In the genomic region with DNA sequence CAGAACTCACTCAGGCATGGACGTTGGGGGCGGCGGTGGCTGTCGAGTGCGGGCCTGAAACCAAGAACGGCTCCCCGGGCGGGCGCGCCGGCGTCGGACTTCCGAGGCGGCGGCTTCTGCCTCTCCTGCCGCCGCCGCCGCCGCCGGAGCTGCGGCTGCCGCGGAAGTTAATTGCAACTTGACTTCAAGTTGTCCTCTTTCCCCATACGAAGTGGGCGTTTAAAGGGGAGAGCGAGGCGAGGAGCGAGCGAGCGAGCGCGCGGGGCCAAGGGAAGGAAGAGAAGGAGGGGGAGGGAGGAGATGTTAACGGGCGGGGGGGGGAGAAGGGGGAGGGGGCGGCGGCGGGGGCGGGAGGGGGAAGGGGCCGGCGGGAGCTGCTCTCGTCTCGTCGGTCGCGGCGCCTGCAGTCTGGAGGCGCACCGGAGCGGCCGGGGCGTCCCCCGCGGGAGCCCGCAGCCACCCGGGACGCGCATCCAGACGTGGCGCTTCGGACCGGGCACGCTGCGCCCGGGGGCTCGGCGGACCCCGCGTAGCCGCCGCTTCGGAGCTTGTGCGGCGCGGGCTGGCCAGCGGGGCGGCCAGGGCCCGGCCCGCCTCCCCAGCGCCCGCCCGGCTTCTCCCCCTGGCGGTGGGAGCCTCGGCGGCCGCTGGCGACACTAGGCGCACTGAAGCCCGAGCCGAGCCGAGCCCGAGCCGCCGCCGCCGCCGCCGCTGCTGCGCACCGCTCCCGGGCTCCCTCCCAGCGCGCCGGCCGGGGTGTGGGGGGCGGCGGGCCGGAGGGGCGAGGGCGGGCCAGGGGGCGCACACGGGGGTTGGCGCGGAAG, we compare ENCODE assay signal across 7 cellular contexts. TPM values are rescaled to one million over a fixed set of nuclear protein-coding genes. Genes with fewer than 3 reads are reported as not detected.
DNase-seq lines count a peak whose midpoint lies in the region; ATAC-seq and TF ChIP-seq lines count a peak whose summit lies in the region.

No MANE protein-coding gene starts in this region.

- DNase-seq in NCI-H1105 treated with DMSO at 0.1 percent for 48 hours (lab: John Stamatoyannopoulos, UW) (peak; percentile 49), dedifferentiated amniotic fluid mesenchymal stem cell (ENCODE audit: extremely low spot score) (peak; percentile 52), lower lobe of right lung (peak; percentile 77)
- peak; percentile 57 to 62 for DNase-seq in activated CD4-positive, alpha-beta T cell treated with anti-CD3 and anti-CD28 coated beads for 24 hours (ENCODE audit: low read depth in 2 of 2)
- peak in 2 of 3 donors; percentile 57 to 77 for DNase-seq in stimulated activated CD4-positive, alpha-beta T cell treated with anti-CD3 and anti-CD28 coated beads, TNF-alpha, amount 100 ng/mL, for 48 hours (ENCODE audit: low read depth in 3 of 3)

- TF ChIP-seq CTCF in GM12874 (IDR thresholded peaks at IDR 0.05; ENCODE audit: insufficient read depth, low read depth, low read length), result peak; percentile 38
- TF ChIP-seq CTCF in lower lobe of right lung (IDR thresholded peaks at IDR 0.05), result peak; percentile 4

- peaks cover 30% of the 10 kb centered on the region for H3K27me3 ChIP-seq in lower lobe of right lung (ENCODE audit: low read depth)

- peak overlapping the region; percentile 59 for H3K4me3 ChIP-seq in lower lobe of right lung

- intact Hi-C loops in lower lobe of right lung (cut with DNase I), result no loop called here

- ATAC-seq in HG02588 (IDR thresholded peaks at IDR 0.05; ENCODE audit: unreplicated experiment) (peak; percentile 90), lower lobe of right lung (peak; percentile 95 to 96)

- peak overlapping the region; percentile 43 for H3K27ac ChIP-seq in lower lobe of right lung

- peaks cover 10% of the 10 kb centered on the region for H3K9me3 ChIP-seq in lower lobe of right lung

- H3K4me1 ChIP-seq in lower lobe of right lung, result peaks cover 23% of the 10 kb centered on the region

- H3K36me3 ChIP-seq in lower lobe of right lung, result no peaks in the 10 kb centered on the region

RNA-seq across cellular contexts. Expression of a gene that starts 19.7 kb away (rescaled TPM):
- total RNA-seq in lower lobe of right lung, result 30.2 TPM

Comparison
In these comparisons a context has a peak if more than half of its experiments do, and no peak if none do; other contexts are left out.
1. Peak in every context shown above with its lines: DNase-seq, ATAC-seq, H3K4me3 ChIP-seq and H3K27ac ChIP-seq.